Comparison of ENCODE assay signal across 1 cellular context in the genomic region with DNA sequence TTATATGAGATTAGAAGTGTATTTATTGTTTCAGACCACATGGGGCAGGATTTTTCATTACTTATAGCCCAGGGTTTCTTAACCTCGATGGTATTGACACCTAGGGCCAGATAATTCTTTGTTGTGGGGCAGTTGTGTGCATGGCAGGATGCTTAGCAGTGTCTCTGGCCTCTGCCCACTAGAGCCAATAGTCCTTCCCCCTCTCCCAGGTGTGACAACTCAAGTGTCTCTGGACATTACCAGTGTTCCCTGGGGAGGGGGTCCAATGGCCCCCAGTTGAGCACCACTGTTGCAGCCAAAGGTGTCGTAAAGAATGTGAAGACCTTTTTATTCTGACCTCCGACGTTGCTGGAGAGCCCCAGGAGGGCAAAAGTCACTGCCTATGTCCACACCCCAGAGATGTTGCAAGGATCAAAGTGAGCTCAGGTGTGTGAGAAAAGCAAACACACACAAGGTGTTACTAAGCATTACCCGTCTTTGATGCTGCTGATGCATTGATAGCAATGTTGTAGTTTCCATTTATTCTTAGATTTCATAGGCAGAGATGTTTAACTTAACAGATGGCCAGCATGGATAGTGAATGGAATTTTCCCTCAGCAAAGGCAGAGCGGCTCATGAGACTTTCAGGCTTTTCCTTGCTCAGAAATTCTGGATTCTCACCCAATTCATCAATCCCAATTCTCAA.
TF ChIP-seq lines count a peak whose summit lies in the region.

No MANE protein-coding gene starts in this region.

TF ChIP-seq in HepG2, 621 proteins besides CTCF, POLR2A, EP300 and RAD21 (continued from another document and continues in another):
- TF ChIP-seq, protein P1, sequence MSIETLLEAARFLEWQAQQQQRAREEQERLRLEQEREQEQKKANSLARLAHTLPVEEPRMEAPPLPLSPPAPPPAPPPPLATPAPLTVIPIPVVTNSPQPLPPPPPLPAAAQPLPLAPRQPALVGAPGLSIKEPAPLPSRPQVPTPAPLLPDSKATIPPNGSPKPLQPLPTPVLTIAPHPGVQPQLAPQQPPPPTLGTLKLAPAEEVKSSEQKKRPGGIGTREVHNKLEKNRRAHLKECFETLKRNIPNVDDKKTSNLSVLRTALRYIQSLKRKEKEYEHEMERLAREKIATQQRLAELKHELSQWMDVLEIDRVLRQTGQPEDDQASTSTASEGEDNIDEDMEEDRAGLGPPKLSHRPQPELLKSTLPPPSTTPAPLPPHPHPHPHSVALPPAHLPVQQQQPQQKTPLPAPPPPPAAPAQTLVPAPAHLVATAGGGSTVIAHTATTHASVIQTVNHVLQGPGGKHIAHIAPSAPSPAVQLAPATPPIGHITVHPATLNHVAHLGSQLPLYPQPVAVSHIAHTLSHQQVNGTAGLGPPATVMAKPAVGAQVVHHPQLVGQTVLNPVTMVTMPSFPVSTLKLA (IDR thresholded peaks at IDR 0.05): no peak
- TF ChIP-seq KLF9 (CRISPR knock-in tag; IDR thresholded peaks at IDR 0.05; ENCODE audit: low read depth) (no peak; the same call in 1 of the 2 replicates), MBD4 (IDR thresholded peaks at IDR 0.05; ENCODE audit: borderline replicate concordance, low read length) (peak; percentile 97), ZNF180 (CRISPR knock-in tag; IDR thresholded peaks at IDR 0.05; ENCODE audit: borderline replicate concordance, low read depth) (peak; percentile 95; the same call in 1 of the 2 replicates), ZNF230 (CRISPR knock-in tag; IDR thresholded peaks at IDR 0.05) (peak; percentile 90; the same call in 1 of the 2 replicates), POLR2AphosphoS5 (IDR thresholded peaks at IDR 0.05; ENCODE audit: low read depth, low read length) (no peak), TGIF2 (CRISPR knock-in tag; IDR thresholded peaks at IDR 0.05) (peak; percentile 98), NFRKB (IDR thresholded peaks at IDR 0.05) (no peak), IKZF1 (IDR thresholded peaks at IDR 0.05) (no peak), BORCS8-MEF2B (CRISPR knock-in tag; IDR thresholded peaks at IDR 0.05) (0 out of 2 replicates have a peak, but pooled peaks have one; percentile 69), ZNF496 (CRISPR knock-in tag; IDR thresholded peaks at IDR 0.05; ENCODE audit: insufficient replicate concordance) (no peak), ATRX (CRISPR knock-in tag; IDR thresholded peaks at IDR 0.05; ENCODE audit: borderline replicate concordance) (0 out of 2 replicates have a peak, but pooled peaks have one; percentile 23), NCOA5 (CRISPR knock-in tag; IDR thresholded peaks at IDR 0.05) (peak; percentile 90; the same call in 1 of the 2 replicates), KAT7 (CRISPR knock-in tag; IDR thresholded peaks at IDR 0.05; ENCODE audit: borderline replicate concordance) (no peak), SNAI1 (CRISPR knock-in tag; IDR thresholded peaks at IDR 0.05; ENCODE audit: borderline replicate concordance) (peak; percentile 96), IKZF4 (CRISPR knock-in tag; IDR thresholded peaks at IDR 0.05; ENCODE audit: borderline replicate concordance, low read depth, not compliant biosample characterization) (no peak), DNMT1 (CRISPR knock-in tag; IDR thresholded peaks at IDR 0.05) (peak; percentile 18; the same call in 1 of the 2 replicates), ZNF781 (CRISPR knock-in tag; IDR thresholded peaks at IDR 0.05; ENCODE audit: borderline replicate concordance, not compliant biosample characterization) (peak; percentile 92), PAWR (CRISPR knock-in tag; IDR thresholded peaks at IDR 0.05; ENCODE audit: borderline replicate concordance) (no peak), SALL2 (CRISPR knock-in tag; IDR thresholded peaks at IDR 0.05) (peak; percentile 89; the same call in 1 of the 2 replicates), MEIS2 (CRISPR knock-in tag; IDR thresholded peaks at IDR 0.05) (peak; percentile 97)
- TF ChIP-seq, protein P2, sequence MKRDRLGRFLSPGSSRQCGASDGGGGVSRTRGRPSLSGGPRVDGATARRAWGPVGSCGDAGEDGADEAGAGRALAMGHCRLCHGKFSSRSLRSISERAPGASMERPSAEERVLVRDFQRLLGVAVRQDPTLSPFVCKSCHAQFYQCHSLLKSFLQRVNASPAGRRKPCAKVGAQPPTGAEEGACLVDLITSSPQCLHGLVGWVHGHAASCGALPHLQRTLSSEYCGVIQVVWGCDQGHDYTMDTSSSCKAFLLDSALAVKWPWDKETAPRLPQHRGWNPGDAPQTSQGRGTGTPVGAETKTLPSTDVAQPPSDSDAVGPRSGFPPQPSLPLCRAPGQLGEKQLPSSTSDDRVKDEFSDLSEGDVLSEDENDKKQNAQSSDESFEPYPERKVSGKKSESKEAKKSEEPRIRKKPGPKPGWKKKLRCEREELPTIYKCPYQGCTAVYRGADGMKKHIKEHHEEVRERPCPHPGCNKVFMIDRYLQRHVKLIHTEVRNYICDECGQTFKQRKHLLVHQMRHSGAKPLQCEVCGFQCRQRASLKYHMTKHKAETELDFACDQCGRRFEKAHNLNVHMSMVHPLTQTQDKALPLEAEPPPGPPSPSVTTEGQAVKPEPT (CRISPR knock-in tag; IDR thresholded peaks at IDR 0.05; ENCODE audit: low read depth): peak; percentile 70; the same call in 1 of the 2 replicates
- TF ChIP-seq, protein P3, sequence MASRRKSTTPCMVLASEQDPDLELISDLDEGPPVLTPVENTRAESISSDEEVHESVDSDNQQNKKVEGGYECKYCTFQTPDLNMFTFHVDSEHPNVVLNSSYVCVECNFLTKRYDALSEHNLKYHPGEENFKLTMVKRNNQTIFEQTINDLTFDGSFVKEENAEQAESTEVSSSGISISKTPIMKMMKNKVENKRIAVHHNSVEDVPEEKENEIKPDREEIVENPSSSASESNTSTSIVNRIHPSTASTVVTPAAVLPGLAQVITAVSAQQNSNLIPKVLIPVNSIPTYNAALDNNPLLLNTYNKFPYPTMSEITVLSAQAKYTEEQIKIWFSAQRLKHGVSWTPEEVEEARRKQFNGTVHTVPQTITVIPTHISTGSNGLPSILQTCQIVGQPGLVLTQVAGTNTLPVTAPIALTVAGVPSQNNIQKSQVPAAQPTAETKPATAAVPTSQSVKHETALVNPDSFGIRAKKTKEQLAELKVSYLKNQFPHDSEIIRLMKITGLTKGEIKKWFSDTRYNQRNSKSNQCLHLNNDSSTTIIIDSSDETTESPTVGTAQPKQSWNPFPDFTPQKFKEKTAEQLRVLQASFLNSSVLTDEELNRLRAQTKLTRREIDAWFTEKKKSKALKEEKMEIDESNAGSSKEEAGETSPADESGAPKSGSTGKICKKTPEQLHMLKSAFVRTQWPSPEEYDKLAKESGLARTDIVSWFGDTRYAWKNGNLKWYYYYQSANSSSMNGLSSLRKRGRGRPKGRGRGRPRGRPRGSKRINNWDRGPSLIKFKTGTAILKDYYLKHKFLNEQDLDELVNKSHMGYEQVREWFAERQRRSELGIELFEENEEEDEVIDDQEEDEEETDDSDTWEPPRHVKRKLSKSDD (CRISPR knock-in tag; IDR thresholded peaks at IDR 0.05; ENCODE audit: low read depth): peak; percentile 95
- TF ChIP-seq, protein P4, sequence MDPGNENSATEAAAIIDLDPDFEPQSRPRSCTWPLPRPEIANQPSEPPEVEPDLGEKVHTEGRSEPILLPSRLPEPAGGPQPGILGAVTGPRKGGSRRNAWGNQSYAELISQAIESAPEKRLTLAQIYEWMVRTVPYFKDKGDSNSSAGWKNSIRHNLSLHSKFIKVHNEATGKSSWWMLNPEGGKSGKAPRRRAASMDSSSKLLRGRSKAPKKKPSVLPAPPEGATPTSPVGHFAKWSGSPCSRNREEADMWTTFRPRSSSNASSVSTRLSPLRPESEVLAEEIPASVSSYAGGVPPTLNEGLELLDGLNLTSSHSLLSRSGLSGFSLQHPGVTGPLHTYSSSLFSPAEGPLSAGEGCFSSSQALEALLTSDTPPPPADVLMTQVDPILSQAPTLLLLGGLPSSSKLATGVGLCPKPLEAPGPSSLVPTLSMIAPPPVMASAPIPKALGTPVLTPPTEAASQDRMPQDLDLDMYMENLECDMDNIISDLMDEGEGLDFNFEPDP (CRISPR knock-in tag; conservative IDR thresholded peaks at IDR 0.05): peak; percentile 72; the same call in 1 of the 2 replicates
- TF ChIP-seq, protein P5, sequence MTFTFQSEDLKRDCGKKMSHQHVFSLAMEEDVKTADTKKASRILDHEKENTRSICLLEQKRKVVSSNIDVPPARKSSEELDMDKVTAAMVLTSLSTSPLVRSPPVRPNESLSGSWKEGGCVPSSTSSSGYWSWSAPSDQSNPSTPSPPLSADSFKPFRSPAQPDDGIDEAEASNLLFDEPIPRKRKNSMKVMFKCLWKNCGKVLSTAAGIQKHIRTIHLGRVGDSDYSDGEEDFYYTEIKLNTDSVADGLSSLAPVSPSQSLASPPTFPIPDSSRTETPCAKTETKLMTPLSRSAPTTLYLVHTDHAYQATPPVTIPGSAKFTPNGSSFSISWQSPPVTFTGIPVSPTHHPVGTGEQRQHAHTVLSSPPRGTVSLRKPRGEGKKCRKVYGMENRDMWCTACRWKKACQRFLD (CRISPR knock-in tag; IDR thresholded peaks at IDR 0.05; ENCODE audit: borderline replicate concordance): no peak
- TF ChIP-seq, protein P6, sequence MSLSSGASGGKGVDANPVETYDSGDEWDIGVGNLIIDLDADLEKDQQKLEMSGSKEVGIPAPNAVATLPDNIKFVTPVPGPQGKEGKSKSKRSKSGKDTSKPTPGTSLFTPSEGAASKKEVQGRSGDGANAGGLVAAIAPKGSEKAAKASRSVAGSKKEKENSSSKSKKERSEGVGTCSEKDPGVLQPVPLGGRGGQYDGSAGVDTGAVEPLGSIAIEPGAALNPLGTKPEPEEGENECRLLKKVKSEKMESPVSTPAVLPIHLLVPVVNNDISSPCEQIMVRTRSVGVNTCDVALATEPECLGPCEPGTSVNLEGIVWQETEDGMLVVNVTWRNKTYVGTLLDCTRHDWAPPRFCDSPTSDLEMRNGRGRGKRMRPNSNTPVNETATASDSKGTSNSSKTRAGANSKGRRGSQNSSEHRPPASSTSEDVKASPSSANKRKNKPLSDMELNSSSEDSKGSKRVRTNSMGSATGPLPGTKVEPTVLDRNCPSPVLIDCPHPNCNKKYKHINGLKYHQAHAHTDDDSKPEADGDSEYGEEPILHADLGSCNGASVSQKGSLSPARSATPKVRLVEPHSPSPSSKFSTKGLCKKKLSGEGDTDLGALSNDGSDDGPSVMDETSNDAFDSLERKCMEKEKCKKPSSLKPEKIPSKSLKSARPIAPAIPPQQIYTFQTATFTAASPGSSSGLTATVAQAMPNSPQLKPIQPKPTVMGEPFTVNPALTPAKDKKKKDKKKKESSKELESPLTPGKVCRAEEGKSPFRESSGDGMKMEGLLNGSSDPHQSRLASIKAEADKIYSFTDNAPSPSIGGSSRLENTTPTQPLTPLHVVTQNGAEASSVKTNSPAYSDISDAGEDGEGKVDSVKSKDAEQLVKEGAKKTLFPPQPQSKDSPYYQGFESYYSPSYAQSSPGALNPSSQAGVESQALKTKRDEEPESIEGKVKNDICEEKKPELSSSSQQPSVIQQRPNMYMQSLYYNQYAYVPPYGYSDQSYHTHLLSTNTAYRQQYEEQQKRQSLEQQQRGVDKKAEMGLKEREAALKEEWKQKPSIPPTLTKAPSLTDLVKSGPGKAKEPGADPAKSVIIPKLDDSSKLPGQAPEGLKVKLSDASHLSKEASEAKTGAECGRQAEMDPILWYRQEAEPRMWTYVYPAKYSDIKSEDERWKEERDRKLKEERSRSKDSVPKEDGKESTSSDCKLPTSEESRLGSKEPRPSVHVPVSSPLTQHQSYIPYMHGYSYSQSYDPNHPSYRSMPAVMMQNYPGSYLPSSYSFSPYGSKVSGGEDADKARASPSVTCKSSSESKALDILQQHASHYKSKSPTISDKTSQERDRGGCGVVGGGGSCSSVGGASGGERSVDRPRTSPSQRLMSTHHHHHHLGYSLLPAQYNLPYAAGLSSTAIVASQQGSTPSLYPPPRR (CRISPR knock-in tag; IDR thresholded peaks at IDR 0.05; ENCODE audit: borderline replicate concordance): peak; percentile 100
- TF ChIP-seq, protein P7, sequence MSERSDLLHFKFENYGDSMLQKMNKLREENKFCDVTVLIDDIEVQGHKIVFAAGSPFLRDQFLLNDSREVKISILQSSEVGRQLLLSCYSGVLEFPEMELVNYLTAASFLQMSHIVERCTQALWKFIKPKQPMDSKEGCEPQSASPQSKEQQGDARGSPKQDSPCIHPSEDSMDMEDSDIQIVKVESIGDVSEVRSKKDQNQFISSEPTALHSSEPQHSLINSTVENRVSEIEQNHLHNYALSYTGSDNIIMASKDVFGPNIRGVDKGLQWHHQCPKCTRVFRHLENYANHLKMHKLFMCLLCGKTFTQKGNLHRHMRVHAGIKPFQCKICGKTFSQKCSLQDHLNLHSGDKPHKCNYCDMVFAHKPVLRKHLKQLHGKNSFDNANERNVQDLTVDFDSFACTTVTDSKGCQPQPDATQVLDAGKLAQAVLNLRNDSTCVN (CRISPR knock-in tag; IDR thresholded peaks at IDR 0.05; ENCODE audit: borderline replicate concordance): peak; percentile 76; the same call in 1 of the 2 replicates
- TF ChIP-seq, protein P8, sequence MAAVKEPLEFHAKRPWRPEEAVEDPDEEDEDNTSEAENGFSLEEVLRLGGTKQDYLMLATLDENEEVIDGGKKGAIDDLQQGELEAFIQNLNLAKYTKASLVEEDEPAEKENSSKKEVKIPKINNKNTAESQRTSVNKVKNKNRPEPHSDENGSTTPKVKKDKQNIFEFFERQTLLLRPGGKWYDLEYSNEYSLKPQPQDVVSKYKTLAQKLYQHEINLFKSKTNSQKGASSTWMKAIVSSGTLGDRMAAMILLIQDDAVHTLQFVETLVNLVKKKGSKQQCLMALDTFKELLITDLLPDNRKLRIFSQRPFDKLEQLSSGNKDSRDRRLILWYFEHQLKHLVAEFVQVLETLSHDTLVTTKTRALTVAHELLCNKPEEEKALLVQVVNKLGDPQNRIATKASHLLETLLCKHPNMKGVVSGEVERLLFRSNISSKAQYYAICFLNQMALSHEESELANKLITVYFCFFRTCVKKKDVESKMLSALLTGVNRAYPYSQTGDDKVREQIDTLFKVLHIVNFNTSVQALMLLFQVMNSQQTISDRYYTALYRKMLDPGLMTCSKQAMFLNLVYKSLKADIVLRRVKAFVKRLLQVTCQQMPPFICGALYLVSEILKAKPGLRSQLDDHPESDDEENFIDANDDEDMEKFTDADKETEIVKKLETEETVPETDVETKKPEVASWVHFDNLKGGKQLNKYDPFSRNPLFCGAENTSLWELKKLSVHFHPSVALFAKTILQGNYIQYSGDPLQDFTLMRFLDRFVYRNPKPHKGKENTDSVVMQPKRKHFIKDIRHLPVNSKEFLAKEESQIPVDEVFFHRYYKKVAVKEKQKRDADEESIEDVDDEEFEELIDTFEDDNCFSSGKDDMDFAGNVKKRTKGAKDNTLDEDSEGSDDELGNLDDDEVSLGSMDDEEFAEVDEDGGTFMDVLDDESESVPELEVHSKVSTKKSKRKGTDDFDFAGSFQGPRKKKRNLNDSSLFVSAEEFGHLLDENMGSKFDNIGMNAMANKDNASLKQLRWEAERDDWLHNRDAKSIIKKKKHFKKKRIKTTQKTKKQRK (IDR thresholded peaks at IDR 0.05; ENCODE audit: low read length): no peak
